In genomic region chr10:625335-625699, GRCh38 we compare ENCODE assay signal across 10 cellular contexts.
DNase-seq lines count a peak whose midpoint lies in the region; ATAC-seq, FAIRE-seq and TF ChIP-seq lines count a peak whose summit lies in the region.
"Had no signal": no experiment of that assay in that cellular context is flagged by ENCODE, and none has a peak within 500 bp of the region (broad histone marks: within the 10 kb centered on the region; RNA-seq: fewer than 3 reads in every experiment).

No MANE protein-coding gene starts in this region.

- ATAC-seq in HG02678 (IDR thresholded peaks at IDR 0.05; ENCODE audit: unreplicated experiment), result no peak
- no peak for ATAC-seq in HG02571 (IDR thresholded peaks at IDR 0.05; ENCODE audit: unreplicated experiment)

- TF ChIP-seq POLR2A in thyroid gland (IDR thresholded peaks at IDR 0.05), result no peak

- H3K27me3 ChIP-seq in esophagus (ENCODE audit: control insufficient read depth in 1 of 2, insufficient read depth in 2 of 2, low read length in 2 of 2) (no peaks in the 10 kb centered on the region), muscle layer of duodenum (ENCODE audit: low read depth, low read length) (no peaks in the 10 kb centered on the region), thyroid gland (no peaks in the 10 kb centered on the region)

- 54 to 59% methylated on average over 17 of the region's 17 CpGs for WGBS in esophagus, 2 donors
- WGBS in thyroid gland, 2 donors, result 62 to 69% methylated on average over 17 of the region's 17 CpGs

- no peak for TF ChIP-seq CTCF in thyroid gland (IDR thresholded peaks at IDR 0.05)

- peak; percentile 79 for FAIRE-seq in RCC 7860 (lab: Jason Lieb, UNC)

- H3K27ac ChIP-seq in esophagus (ENCODE audit: low read depth in 2 of 2, low read length in 1 of 2) (peak overlapping the region; percentile 62 to 64), muscle layer of duodenum (ENCODE audit: low read length) (peak overlapping the region; percentile 80), thyroid gland (peak overlapping the region; percentile 12 to 68 (median 36))

- no peaks in the 10 kb centered on the region for H3K36me3 ChIP-seq in esophagus (ENCODE audit: control insufficient read depth in 2 of 2, insufficient read depth in 2 of 2, low read length in 1 of 2)
- peaks cover 0 to 6% of the 10 kb centered on the region in 2 donors for H3K36me3 ChIP-seq in muscle layer of duodenum (ENCODE audit: control insufficient read depth in 1 of 2, insufficient read depth in 2 of 2, low read length in 2 of 2)
- H3K36me3 ChIP-seq in thyroid gland, result no peaks in the 10 kb centered on the region

- DNase-seq in RCC 7860 (ENCODE audit: low spot score), result peak; percentile 71
- DNase-seq in thyroid gland, result peak; percentile 59 to 72
- no peak for DNase-seq in inferior parietal cortex (ENCODE audit: extremely low spot score)
- no peak for DNase-seq in cortex of kidney (lab: John Stamatoyannopoulos, UW)
- DNase-seq: activated CD4-positive, alpha-beta T cell treated with anti-CD3 and anti-CD28 coated beads for 1 hour; NCI-H524 had no signal

- intact Hi-C loops in thyroid gland (cut with DNase I), result no loop called here

- peaks cover 10 to 11% of the 10 kb centered on the region in 2 donors for H3K4me1 ChIP-seq in esophagus (ENCODE audit: control insufficient read depth in 2 of 2, insufficient read depth in 2 of 2, low read length in 1 of 2)
- H3K4me1 ChIP-seq in muscle layer of duodenum (ENCODE audit: control insufficient read depth in 1 of 2, insufficient read depth in 2 of 2, low read length in 2 of 2), result peaks cover 11 to 32% of the 10 kb centered on the region in 2 donors
- H3K4me1 ChIP-seq in thyroid gland, result peaks cover 17 to 26% of the 10 kb centered on the region in 2 donors

- H3K4me3 ChIP-seq in esophagus (ENCODE audit: low read depth in 1 of 2, low read length in 2 of 2), result no peak overlapping the region
- peak overlapping the region in 1 of 2 donors; percentile 39 for H3K4me3 ChIP-seq in muscle layer of duodenum (ENCODE audit: low read depth in 1 of 2, low read length in 2 of 2)
- no peak overlapping the region for H3K4me3 ChIP-seq in thyroid gland (replicated peaks in 1 of 3)

- H3K9me3 ChIP-seq in esophagus (ENCODE audit: control insufficient read depth in 2 of 2, insufficient read depth in 1 of 2, low read depth in 1 of 2, low read length in 1 of 2), result no peaks in the 10 kb centered on the region
- H3K9me3 ChIP-seq in muscle layer of duodenum (ENCODE audit: control insufficient read depth in 1 of 2, low read length in 2 of 2), result no peaks in the 10 kb centered on the region
- no peaks in the 10 kb centered on the region for H3K9me3 ChIP-seq in thyroid gland

Comparison
In these comparisons a context has a peak if more than half of its experiments do, and no peak if none do; other contexts are left out.
1. DNase-seq: peak in RCC 7860 (single experiment) and thyroid gland (2 of 2); none in inferior parietal cortex (single experiment) and cortex of kidney (single experiment).
2. Peak in every context shown above with its lines, with median percentiles within 50 percentile points of each other: H3K27ac ChIP-seq.